ENCODE assay signal across 14 cellular contexts in the genomic region with DNA sequence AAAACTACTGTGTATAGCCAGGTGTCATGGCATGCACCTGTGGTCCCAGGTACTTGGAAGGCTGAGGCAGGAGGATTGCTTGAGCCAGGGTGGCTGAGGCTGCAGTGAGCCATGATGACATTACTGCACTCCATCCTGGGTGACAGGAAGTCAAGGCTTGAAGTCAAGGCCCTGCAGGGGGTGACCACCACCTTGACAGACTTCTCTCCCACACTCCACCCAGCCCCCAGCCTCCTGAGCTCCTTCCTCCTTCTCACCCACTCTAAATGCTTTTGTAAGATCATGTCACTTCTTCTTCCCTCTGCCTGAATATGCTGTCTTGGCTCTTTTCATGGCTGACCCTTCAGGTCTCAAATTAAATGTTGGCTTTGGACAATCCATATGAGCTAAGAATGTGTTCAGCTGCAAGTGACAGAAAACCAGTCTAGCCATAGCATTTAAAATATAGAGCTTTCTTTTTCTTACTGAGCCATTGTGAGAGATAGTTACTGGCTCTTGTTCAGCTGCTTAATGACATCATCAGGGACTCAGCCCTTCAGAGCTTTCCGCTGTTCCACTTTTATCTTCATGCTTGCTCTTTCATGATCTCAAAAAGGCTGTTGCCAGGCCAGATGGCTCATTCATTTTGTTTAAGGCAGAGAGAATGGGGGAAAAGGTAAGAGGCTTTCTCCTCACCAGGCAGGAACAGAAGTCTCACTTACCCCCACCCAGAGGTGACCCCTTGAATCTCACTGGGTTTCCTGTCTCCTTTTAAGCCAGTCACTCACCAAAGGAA. TPM values are rescaled to one million over a fixed set of nuclear protein-coding genes. Genes with fewer than 3 reads are reported as not detected.
DNase-seq lines count a peak whose midpoint lies in the region; ATAC-seq and TF ChIP-seq lines count a peak whose summit lies in the region.
"Had no signal": no experiment of that assay in that cellular context is flagged by ENCODE, and none has a peak within 500 bp of the region (broad histone marks: within the 10 kb centered on the region; RNA-seq: fewer than 3 reads in every experiment).

No MANE protein-coding gene starts in this region.

- H3K36me3 ChIP-seq in thyroid gland = no peaks in the 10 kb centered on the region
- H3K36me3 ChIP-seq: brain microvascular endothelial cell, pancreas had no signal

- H3K27ac Mint-ChIP-seq in osteocyte (ENCODE audit: unreplicated experiment) (no peak overlapping the region), Calu3 (ENCODE audit: unreplicated experiment) (no peak overlapping the region)
- H3K27ac Mint-ChIP-seq: activated CD8-positive, alpha-beta memory T cell treated with anti-CD3 and anti-CD28 coated beads, Interleukin-2, amount 10 ng/mL, durations not matched to agents 7 days and 5 days had no signal

- peaks cover 3% of the 10 kb centered on the region for H3K36me3 Mint-ChIP-seq in activated T-cell treated with anti-CD3 and anti-CD28 coated beads, Interleukin-2, amount 50 U/mL, for 4 hours (ENCODE audit: insufficient read depth)
- H3K36me3 Mint-ChIP-seq in osteocyte (ENCODE audit: unreplicated experiment) (no peaks in the 10 kb centered on the region), Calu3 (ENCODE audit: insufficient read depth, unreplicated experiment) (no peaks in the 10 kb centered on the region)

- peaks cover 18% of the 10 kb centered on the region for H3K9me3 Mint-ChIP-seq in activated T-cell treated with anti-CD3 and anti-CD28 coated beads, Interleukin-2, amount 50 U/mL, for 4 hours
- H3K9me3 Mint-ChIP-seq in osteocyte (ENCODE audit: unreplicated experiment) (peaks cover 12% of the 10 kb centered on the region), Calu3 (ENCODE audit: low read depth, unreplicated experiment) (peaks cover 3% of the 10 kb centered on the region)

- H3K4me3 ChIP-seq in astrocyte of the spinal cord (ENCODE audit: low read depth, low read length) (no peak overlapping the region), thyroid gland (replicated peaks in 1 of 3) (no peak overlapping the region)
- H3K4me3 ChIP-seq: K562, pancreas had no signal

- H3K27me3 ChIP-seq in thyroid gland = no peaks in the 10 kb centered on the region
- H3K27me3 ChIP-seq: brain microvascular endothelial cell, pancreas had no signal

- no peak overlapping the region for H3K27ac ChIP-seq in thyroid gland
- H3K27ac ChIP-seq: brain microvascular endothelial cell, pancreas had no signal

- H3K4me1 ChIP-seq in thyroid gland = peaks cover 4 to 6% of the 10 kb centered on the region in 2 donors
- H3K4me1 ChIP-seq: pancreas had no signal

- no peak for TF ChIP-seq POLR2A in thyroid gland (IDR thresholded peaks at IDR 0.05)

- peaks cover 59% of the 10 kb centered on the region for H3K4me1 Mint-ChIP-seq in activated T-cell treated with anti-CD3 and anti-CD28 coated beads, Interleukin-2, amount 50 U/mL, for 4 hours (ENCODE audit: low read depth)
- peaks cover 11% of the 10 kb centered on the region for H3K4me1 Mint-ChIP-seq in osteocyte (ENCODE audit: unreplicated experiment)
- peaks cover 15% of the 10 kb centered on the region for H3K4me1 Mint-ChIP-seq in Calu3 (ENCODE audit: low read depth, unreplicated experiment)

- H3K27me3 Mint-ChIP-seq in activated T-cell treated with anti-CD3 and anti-CD28 coated beads, Interleukin-2, amount 50 U/mL, for 4 hours (ENCODE audit: low read depth) = no peaks in the 10 kb centered on the region
- H3K27me3 Mint-ChIP-seq in osteocyte (ENCODE audit: unreplicated experiment) (peaks cover 40% of the 10 kb centered on the region), Calu3 (ENCODE audit: unreplicated experiment) (peaks cover 13% of the 10 kb centered on the region)

- DNase-seq in activated T-cell treated with anti-CD3 and anti-CD28 coated beads, Interleukin-2, amount 50 U/mL, for 4 hours = no peak
- no peak for DNase-seq in activated T-cell treated with anti-CD3 and anti-CD28 coated beads, Interleukin-2, amount 50 U/mL, for 48 hours
- DNase-seq in MV-4-11 (lab: John Stamatoyannopoulos, UW) (peak; percentile 42), astrocyte of the spinal cord (ENCODE audit: low read depth, low spot score) (peak; percentile 22), osteocyte (ENCODE audit: extremely low spot score, unreplicated experiment) (peak; percentile 44), thyroid gland (no peak), NCI-H2081 treated with DMSO at 0.1 percent for 48 hours (lab: John Stamatoyannopoulos, UW) (no peak), Calu3 (no peak)
- DNase-seq: activated CD8-positive, alpha-beta memory T cell treated with anti-CD3 and anti-CD28 coated beads, Interleukin-2, amount 10 ng/mL, durations not matched to agents 7 days and 5 days; brain microvascular endothelial cell; NCI-H1930; pancreas; stimulated activated CD4-positive, alpha-beta T cell treated with anti-CD3 and anti-CD28 coated beads, Interleukin-15, amount 100 ng/mL, for 24 hours had no signal

- TF ChIP-seq CTCF in astrocyte of the spinal cord (IDR thresholded peaks at IDR 0.05; ENCODE audit: low read depth, low read length) (no peak), osteocyte (IDR thresholded peaks at IDR 0.05) (no peak), thyroid gland (IDR thresholded peaks at IDR 0.05) (no peak), Calu3 (IDR thresholded peaks at IDR 0.05; ENCODE audit: unreplicated experiment) (no peak)

- no peaks in the 10 kb centered on the region for H3K9me3 ChIP-seq in thyroid gland
- H3K9me3 ChIP-seq: pancreas had no signal

- whole genome bisulfite sequencing in thyroid gland, 2 donors = 92 to 97% methylated on average over 1 of the region's 1 CpG

- peak; percentile 56 to 62 for ATAC-seq in activated T-cell treated with anti-CD3 and anti-CD28 coated beads, Interleukin-2, amount 50 U/mL, for 4 hours
- ATAC-seq: activated CD8-positive, alpha-beta memory T cell treated with anti-CD3 and anti-CD28 coated beads, Interleukin-2, amount 10 ng/mL, durations not matched to agents 7 days and 5 days; K562; pancreas had no signal

- CTCF ChIA-PET in Calu3 (lab: Charles Lee) = interaction anchor here (1.0 kb wide), 1 partner anchor 9 kb away, joined by 4 read pairs; no protein-coding TSS in a partner anchor

- peak overlapping the region; percentile 42 for H3K4me3 Mint-ChIP-seq in activated T-cell treated with anti-CD3 and anti-CD28 coated beads, Interleukin-2, amount 50 U/mL, for 4 hours
- H3K4me3 Mint-ChIP-seq in osteocyte (ENCODE audit: unreplicated experiment) (no peak overlapping the region), Calu3 (ENCODE audit: low read depth, unreplicated experiment) (no peak overlapping the region)
- H3K4me3 Mint-ChIP-seq: activated CD8-positive, alpha-beta memory T cell treated with anti-CD3 and anti-CD28 coated beads, Interleukin-2, amount 10 ng/mL, durations not matched to agents 7 days and 5 days had no signal

- BruUV-seq in Calu3 (replicated peaks; lab: Mats Ljungman, UMichigan) = no TSS peak

- in situ Hi-C loops in astrocyte of the spinal cord (cut with HindIII; ENCODE audit: low sequenced_read_pairs) = no loop called here

- intact Hi-C loops in thyroid gland (cut with DNase I) (no loop called here), Calu3 (cut with micrococcal nuclease; ENCODE audit: unreplicated experiment) (no loop called here)

RNA-seq across cellular contexts. Expression of a gene that starts 36.7 kb away (rescaled TPM):
- 10 to 100 TPM; 23.6 to 37.3 (median 31.5) TPM for total RNA-seq in activated T-cell treated with anti-CD3 and anti-CD28 coated beads, Interleukin-2, amount 50 U/mL, for 4 hours
- total RNA-seq in osteocyte (10.9 and 11.2 TPM in 2 replicates), thyroid gland (10 to 100 TPM; 10.6 to 25.4 (median 12.9) TPM), Calu3 (2022) (21.7 and 26.8 TPM in 2 replicates)

Comparison
In these comparisons a context has a peak if more than half of its experiments do, and no peak if none do; other contexts are left out.
1. DNase-seq: peak in MV-4-11 (single experiment), astrocyte of the spinal cord (single experiment) and osteocyte (single experiment); none in activated T-cell treated with anti-CD3 and anti-CD28 coated beads, Interleukin-2, amount 50 U/mL, for 4 hours (single experiment), activated T-cell treated with anti-CD3 and anti-CD28 coated beads, Interleukin-2, amount 50 U/mL, for 48 hours (0 of 2), thyroid gland (0 of 2), NCI-H2081 treated with DMSO at 0.1 percent for 48 hours (single experiment) and Calu3 (single experiment).